Comparison of ENCODE assay signal across 8 cellular contexts in the genomic region with DNA sequence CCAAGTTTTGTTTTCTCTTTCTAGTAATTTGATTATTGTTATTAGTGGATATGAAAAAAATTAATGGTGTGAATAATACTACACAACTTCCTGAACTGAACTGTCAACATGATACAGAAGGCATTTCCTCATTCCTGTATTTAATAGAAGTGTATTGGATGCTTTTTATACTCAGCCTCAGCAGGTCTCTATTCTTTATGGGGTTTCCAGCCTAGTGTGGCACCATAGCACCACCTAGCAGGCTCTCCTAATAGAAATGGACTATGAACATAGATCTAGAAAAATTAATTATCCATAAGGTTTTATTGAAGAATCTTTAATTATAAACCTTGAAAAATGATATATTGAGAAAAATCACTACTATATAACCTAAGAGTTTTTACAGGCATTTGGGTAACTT. TPM values are rescaled to one million over a fixed set of nuclear protein-coding genes. Genes with fewer than 3 reads are reported as not detected.
A peak's percentile ranks its signal among the peaks of the same experiment; 100 is the strongest.
DNase-seq lines count a peak whose midpoint lies in the region; ATAC-seq, FAIRE-seq and TF ChIP-seq lines count a peak whose summit lies in the region.

No MANE protein-coding gene starts in this region.

- H3K27ac ChIP-seq in smooth muscle cell (ENCODE audit: low read depth): no peak overlapping the region

- ATAC-seq in HG03378 (IDR thresholded peaks at IDR 0.05; ENCODE audit: unreplicated experiment) (no peak), GM21723 (IDR thresholded peaks at IDR 0.05; ENCODE audit: unreplicated experiment) (no peak)

- H3K36me3 ChIP-seq in smooth muscle cell (ENCODE audit: low read depth): no peaks in the 10 kb centered on the region

- H3K4me3 ChIP-seq in smooth muscle cell: no peak overlapping the region

- peak; percentile 14 for FAIRE-seq in RCC 7860 (lab: Jason Lieb, UNC)

- H3K27me3 ChIP-seq in smooth muscle cell (ENCODE audit: low read depth): no peaks in the 10 kb centered on the region

- H3K4me2 ChIP-seq in smooth muscle cell: no peak overlapping the region

- no peaks in the 10 kb centered on the region for H3K9me3 ChIP-seq in smooth muscle cell (replicated peaks; ENCODE audit: low read depth)

- DNase-seq in NCI-H1694 treated with DMSO at 0.1 percent for 48 hours (lab: John Stamatoyannopoulos, UW) (peak; percentile 51), NCI-H1694 (lab: John Stamatoyannopoulos, UW) (no peak), RCC 7860 (ENCODE audit: low spot score) (peak; percentile 8), fibroblast of peridontal ligament (ENCODE audit: extremely low read depth) (peak; percentile 73), smooth muscle cell (lab: John Stamatoyannopoulos, UW; ENCODE audit: unreplicated experiment) (no peak), NCI-H2227 treated with DMSO at 0.1 percent for 48 hours (lab: John Stamatoyannopoulos, UW) (no peak)

- no peak overlapping the region for H2AFZ ChIP-seq in smooth muscle cell (ENCODE audit: low read depth)

- H3F3A ChIP-seq in smooth muscle cell (ENCODE audit: low read depth): no peaks in the 10 kb centered on the region

- TF ChIP-seq CTCF in smooth muscle cell (IDR thresholded peaks at IDR 0.05; ENCODE audit: borderline replicate concordance, insufficient read depth, poor library complexity, severe bottlenecking): peak; percentile 43

- no peak overlapping the region for H3K9ac ChIP-seq in smooth muscle cell (ENCODE audit: low read depth)

- no peaks in the 10 kb centered on the region for H3K79me2 ChIP-seq in smooth muscle cell (ENCODE audit: low read depth)

- no peaks in the 10 kb centered on the region for H4K20me1 ChIP-seq in smooth muscle cell (ENCODE audit: low read depth)

- no peaks in the 10 kb centered on the region for H3K4me1 ChIP-seq in smooth muscle cell (ENCODE audit: low read depth)

RNA-seq across cellular contexts. Expression of a gene that starts 52.4 kb away (rescaled TPM):
- 4.8 and 14.2 TPM in 2 replicates for total RNA-seq in smooth muscle cell
- polyA plus RNA-seq in smooth muscle cell: 4.0 and 4.8 TPM in 2 replicates

Comparison
In these comparisons a context has a peak if more than half of its experiments do, and no peak if none do; other contexts are left out.
1. DNase-seq: peak in NCI-H1694 treated with DMSO at 0.1 percent for 48 hours (single experiment), RCC 7860 (single experiment) and fibroblast of peridontal ligament (single experiment); none in NCI-H1694 (single experiment), smooth muscle cell (single experiment) and NCI-H2227 treated with DMSO at 0.1 percent for 48 hours (single experiment).